9 cellular contexts compared by ENCODE assay signal in genomic region chr5:173689713-173690360, GRCh38.
DNase-seq lines count a peak whose midpoint lies in the region; ATAC-seq, FAIRE-seq and TF ChIP-seq lines count a peak whose summit lies in the region.
"Had no signal": no experiment of that assay in that cellular context is flagged by ENCODE, and none has a peak within 500 bp of the region (broad histone marks: within the 10 kb centered on the region; RNA-seq: fewer than 3 reads in every experiment).

No MANE protein-coding gene starts in this region.

- in situ Hi-C loops in G401 (cut with HindIII; ENCODE audit: low sequenced_read_pairs) (no loop called here), K562 (cut with MboI) (no loop called here)

- H3K9ac ChIP-seq in K562 (ENCODE audit: insufficient read depth in 1 of 2, low read depth in 2 of 2, low read length in 2 of 2): no peak overlapping the region
- peak overlapping the region; percentile 2 to 21 for H3K9ac ChIP-seq in mucosa of rectum (ENCODE audit: low read depth in 1 of 2, low read length in 2 of 2)

- no peak for TF ChIP-seq RAD21 in K562 (CRISPR knock-in tag; conservative IDR thresholded peaks at IDR 0.05 in 1 of 2, IDR thresholded peaks at IDR 0.05 in 1 of 2)

- no peak for TF ChIP-seq POLR2A in K562 (conservative IDR thresholded peaks at IDR 0.05)

- ATAC-seq in GM21723 (IDR thresholded peaks at IDR 0.05; ENCODE audit: unreplicated experiment) (peak; percentile 50), K562 (peak; percentile 20; the same call in 1 of the 3 replicates)

- no peaks in the 10 kb centered on the region; the same call in 1 of the 2 replicates for H3K9me3 ChIP-seq in K562 (replicated peaks; ENCODE audit: control insufficient read depth, insufficient read depth, low read depth, low read length)
- H3K9me3 ChIP-seq in mucosa of rectum (ENCODE audit: control insufficient read depth in 2 of 2, low read length in 2 of 2): no peaks in the 10 kb centered on the region

- POLR2A ChIA-PET in K562 (lab: Yijun Ruan, JAX): interaction anchor here (0.7 to 1.4 kb wide), 3 partner anchors 10 to 44 kb away, joined by 3 to 9 read pairs (median 3); no protein-coding TSS in a partner anchor

- no peak overlapping the region for H3K4me3 ChIP-seq in K562
- peak overlapping the region in 1 of 2 donors; percentile 7 for H3K4me3 ChIP-seq in mucosa of rectum (ENCODE audit: low read length in 2 of 2)

- H3K4me1 Mint-ChIP-seq in immature natural killer cell: no peaks in the 10 kb centered on the region

- peaks cover 0 to 5% (median 0%) of the 10 kb centered on the region in 6 donors for H3K9me3 Mint-ChIP-seq in immature natural killer cell

- TF ChIP-seq CTCF in K562 (IDR thresholded peaks at IDR 0.05 in 2 of 3, conservative IDR thresholded peaks at IDR 0.05 in 1 of 3; ENCODE audit: insufficient read depth in 2 of 3, low read depth in 1 of 3, low read length in 3 of 3): no peak

- H3K4me3 Mint-ChIP-seq in immature natural killer cell: no peak overlapping the region

- DNase-seq in G401 (ENCODE audit: low spot score) (peak; percentile 78), K562 (ENCODE audit: extremely low read depth in 1 of 4, low spot score in 3 of 4) (no peak), activated T-cell treated with anti-CD3 and anti-CD28 coated beads for 4 hours (no peak), NCI-H69 (lab: John Stamatoyannopoulos, UW) (no peak), LoVo (ENCODE audit: low spot score) (no peak), immature natural killer cell (no peak)
- DNase-seq: brain microvascular endothelial cell had no signal

- peaks cover 0 to 7% (median 1%) of the 10 kb centered on the region in 3 donors for H3K27me3 Mint-ChIP-seq in immature natural killer cell (ENCODE audit: low read depth in 3 of 3)

- H3K36me3 ChIP-seq in K562 (ENCODE audit: control insufficient read depth, insufficient read depth, low read length): no peaks in the 10 kb centered on the region
- no peaks in the 10 kb centered on the region for H3K36me3 ChIP-seq in mucosa of rectum (ENCODE audit: control insufficient read depth in 2 of 2, insufficient read depth in 2 of 2, low read length in 2 of 2)
- H3K36me3 ChIP-seq: brain microvascular endothelial cell had no signal

- peaks cover 15 to 21% of the 10 kb centered on the region in 2 experiments; a peak in 3 of 5 replicates for H3K4me1 ChIP-seq in K562 (replicated peaks in 1 of 2; ENCODE audit: control insufficient read depth in 2 of 2, insufficient read depth in 2 of 2, low read length in 2 of 2)
- H3K4me1 ChIP-seq in mucosa of rectum (ENCODE audit: control insufficient read depth in 2 of 2, insufficient read depth in 2 of 2, low read length in 2 of 2): peaks cover 0 to 14% of the 10 kb centered on the region in 2 donors

- TF ChIP-seq EP300 in K562 (IDR thresholded peaks at IDR 0.05; ENCODE audit: low read length): no peak

- H3K36me3 Mint-ChIP-seq in immature natural killer cell: no peaks in the 10 kb centered on the region

- H2AFZ ChIP-seq in K562 (ENCODE audit: low read depth, low read length): peak overlapping the region; percentile 64

- H4K20me1 ChIP-seq in K562 (replicated peaks; ENCODE audit: control insufficient read depth, insufficient read depth, low read length): no peaks in the 10 kb centered on the region

- intact Hi-C loops in K562 (cut with micrococcal nuclease): no loop called here

- H3K27ac ChIP-seq in K562 (ENCODE audit: extremely low read depth, low read depth, low read length) (no peak overlapping the region; the same call in 2 of the 3 replicates), mucosa of rectum (ENCODE audit: low read depth in 2 of 2, low read length in 2 of 2) (peak overlapping the region; percentile 1 to 56)
- H3K27ac ChIP-seq: brain microvascular endothelial cell had no signal

- no peak overlapping the region for H3K27ac Mint-ChIP-seq in immature natural killer cell

- no peak overlapping the region for H3K4me2 ChIP-seq in K562 (ENCODE audit: insufficient read depth, low read length)

- no peaks in the 10 kb centered on the region for H3K9me1 ChIP-seq in K562 (ENCODE audit: control insufficient read depth, insufficient read depth, low read length)

- H3K27me3 ChIP-seq in K562 (ENCODE audit: control insufficient read depth in 2 of 2, insufficient read depth in 2 of 2, low read length in 2 of 2) (no peaks in the 10 kb centered on the region), mucosa of rectum (ENCODE audit: control insufficient read depth in 2 of 2, insufficient read depth in 2 of 2, low read length in 2 of 2) (no peaks in the 10 kb centered on the region)
- H3K27me3 ChIP-seq: brain microvascular endothelial cell had no signal

- CTCF ChIA-PET in K562 (lab: Yijun Ruan, JAX; ENCODE audit: low intra/inter-chr PET ratio): no interaction called here

- FAIRE-seq in K562 (lab: Jason Lieb, UNC): no peak

- BruUV-seq in K562 (replicated peaks; lab: Mats Ljungman, UMichigan): no TSS peak

- no peaks in the 10 kb centered on the region for H3K79me2 ChIP-seq in K562 (ENCODE audit: control insufficient read depth, insufficient read depth, low read length)

- WGBS in K562 (ENCODE audit: insufficient coverage, low coverage, missing lambda C conversion rate): 48% methylated on average over 11 of the region's 13 CpGs

TF ChIP-seq in K562, 482 proteins besides CTCF, POLR2A, EP300 and RAD21:
- TF ChIP-seq HSF4 (CRISPR knock-in tag; IDR thresholded peaks at IDR 0.05; ENCODE audit: borderline replicate concordance) (no peak), SPI1 (IDR thresholded peaks at IDR 0.05; ENCODE audit: borderline replicate concordance, low read depth, low read length) (peak; percentile 72)

Comparison
In these comparisons a context has a peak if more than half of its experiments do, and no peak if none do; other contexts are left out.
1. H3K9ac ChIP-seq: peak in mucosa of rectum (2 of 2); none in K562 (0 of 2).